Comparison of ENCODE assay signal across 19 cellular contexts in genomic region chr4:153534792-153535629, GRCh38.
A peak's percentile ranks its signal among the peaks of the same experiment; 100 is the strongest.
DNase-seq lines count a peak whose midpoint lies in the region; ATAC-seq and TF ChIP-seq lines count a peak whose summit lies in the region.
"Had no signal": no experiment of that assay in that cellular context is flagged by ENCODE, and none has a peak within 500 bp of the region (broad histone marks: within the 10 kb centered on the region; RNA-seq: fewer than 3 reads in every experiment).

No MANE protein-coding gene starts in this region.

- ATAC-seq in T-helper 17 cell = peak; percentile 12
- ATAC-seq in stimulated activated memory B cell treated with anti-CD40 and anti-IgM and Interleukin-4, amounts not matched to agents 10 μg/mL and 1 μg/mL and 100 μg/mL, for 72 hours = no peak
- no peak for ATAC-seq in gastroesophageal sphincter
- ATAC-seq: foreskin keratinocyte had no signal

- TF ChIP-seq CTCF in esophagus muscularis mucosa (IDR thresholded peaks at IDR 0.05) (no peak), gastroesophageal sphincter (IDR thresholded peaks at IDR 0.05) (no peak)

- H3K27me3 Mint-ChIP-seq in activated naive CD4-positive, alpha-beta T cell treated with anti-CD3 and anti-CD28 coated beads for 36 hours (ENCODE audit: low read depth) = no peaks in the 10 kb centered on the region
- no peaks in the 10 kb centered on the region for H3K27me3 Mint-ChIP-seq in T-helper 17 cell
- H3K27me3 Mint-ChIP-seq in stimulated activated memory B cell treated with anti-CD40 and anti-IgM and Interleukin-4, amounts not matched to agents 10 μg/mL and 1 μg/mL and 100 μg/mL, for 72 hours = no peaks in the 10 kb centered on the region

- CTCF ChIA-PET in activated naive CD4-positive, alpha-beta T cell treated with anti-CD3 and anti-CD28 coated beads for 36 hours (lab: Charles Lee) = interaction anchor here (0.8 to 2.6 kb wide), 11 partner anchors 7 to 189 kb away, joined by 3 to 19 read pairs (median 3); no protein-coding TSS in a partner anchor

- no peaks in the 10 kb centered on the region for H3K9me3 Mint-ChIP-seq in activated naive CD4-positive, alpha-beta T cell treated with anti-CD3 and anti-CD28 coated beads for 36 hours
- H3K9me3 Mint-ChIP-seq in stimulated activated memory B cell treated with anti-CD40 and anti-IgM and Interleukin-4, amounts not matched to agents 10 μg/mL and 1 μg/mL and 100 μg/mL, for 72 hours = no peaks in the 10 kb centered on the region
- H3K9me3 Mint-ChIP-seq: T-helper 1 cell treated with Interleukin-12 subunit alpha and Interleukin-12 subunit beta and Interleukin-4 antibody, amounts not matched to agents 30 μg/mL and 1 μg/mL, for 36 hours had no signal

- 85% methylated on average over 10 of the region's 10 CpGs for WGBS in esophagus muscularis mucosa
- WGBS in gastroesophageal sphincter (ENCODE audit: low coverage in 1 of 2), 2 donors = 85 to 93% methylated on average over 8 to 10 of the region's 10 CpGs

- H3K4me3 ChIP-seq in esophagus muscularis mucosa = no peak overlapping the region
- H3K4me3 ChIP-seq in gastroesophageal sphincter = no peak overlapping the region
- H3K4me3 ChIP-seq: cardiac muscle cell, ovary, skin epidermis had no signal

- no peaks in the 10 kb centered on the region for H3K36me3 ChIP-seq in esophagus muscularis mucosa
- no peaks in the 10 kb centered on the region for H3K36me3 ChIP-seq in gastroesophageal sphincter
- H3K36me3 ChIP-seq: cardiac muscle cell, ovary had no signal

- no peak for DNase-seq in activated naive CD4-positive, alpha-beta T cell treated with anti-CD3 and anti-CD28 coated beads for 36 hours
- DNase-seq in activated naive CD4-positive, alpha-beta T cell treated with anti-CD3 and anti-CD28 coated beads, Interleukin-2, amount 50 U/mL, for 16 hours = no peak
- DNase-seq in T-helper 17 cell = no peak
- DNase-seq in esophagus muscularis mucosa (ENCODE audit: extremely low spot score) = peak; percentile 75
- DNase-seq in NCI-H2029 treated with DMSO at 0.1 percent for 48 hours (lab: John Stamatoyannopoulos, UW) = no peak
- DNase-seq in AG08396 (ENCODE audit: low spot score) = no peak
- DNase-seq: activated gamma-delta T cell treated with Interleukin-2 at 50 U/mL for 16 hours; DMS79; effector CD4-positive, alpha-beta T cell; foreskin keratinocyte; mammary epithelial cell; NCI-H774; ovary had no signal

- H3K36me3 Mint-ChIP-seq in activated naive CD4-positive, alpha-beta T cell treated with anti-CD3 and anti-CD28 coated beads for 36 hours (ENCODE audit: low read depth) = peaks cover 8% of the 10 kb centered on the region
- H3K36me3 Mint-ChIP-seq in T-helper 17 cell (ENCODE audit: low read depth) = peaks cover 2% of the 10 kb centered on the region
- H3K36me3 Mint-ChIP-seq in stimulated activated memory B cell treated with anti-CD40 and anti-IgM and Interleukin-4, amounts not matched to agents 10 μg/mL and 1 μg/mL and 100 μg/mL, for 72 hours = peaks cover 29% of the 10 kb centered on the region

- H3K4me1 ChIP-seq in esophagus muscularis mucosa = peaks cover 64 to 81% (median 67%) of the 10 kb centered on the region in 4 donors
- peaks cover 0 to 84% (median 34%) of the 10 kb centered on the region in 3 donors for H3K4me1 ChIP-seq in gastroesophageal sphincter
- H3K4me1 ChIP-seq: foreskin keratinocyte had no signal

- no peak overlapping the region for H3K4me3 Mint-ChIP-seq in activated naive CD4-positive, alpha-beta T cell treated with anti-CD3 and anti-CD28 coated beads for 36 hours
- peak overlapping the region; percentile 81 for H3K4me3 Mint-ChIP-seq in T-helper 17 cell
- H3K4me3 Mint-ChIP-seq in stimulated activated memory B cell treated with anti-CD40 and anti-IgM and Interleukin-4, amounts not matched to agents 10 μg/mL and 1 μg/mL and 100 μg/mL, for 72 hours = peak overlapping the region; percentile 4
- H3K4me3 Mint-ChIP-seq: T-helper 1 cell treated with Interleukin-12 subunit alpha and Interleukin-12 subunit beta and Interleukin-4 antibody, amounts not matched to agents 30 μg/mL and 1 μg/mL, for 36 hours had no signal

- H3K27ac ChIP-seq in esophagus muscularis mucosa (replicated peaks in 1 of 4) (no peak overlapping the region), gastroesophageal sphincter (no peak overlapping the region)
- H3K27ac ChIP-seq: cardiac muscle cell, foreskin keratinocyte, ovary, RWPE1 had no signal

- TF ChIP-seq EP300 in esophagus muscularis mucosa (IDR thresholded peaks at IDR 0.05) = no peak
- TF ChIP-seq EP300 in gastroesophageal sphincter (IDR thresholded peaks at IDR 0.05) = no peak

- H3K27ac Mint-ChIP-seq in activated naive CD4-positive, alpha-beta T cell treated with anti-CD3 and anti-CD28 coated beads for 36 hours = peak overlapping the region; percentile 80
- peak overlapping the region; percentile 97 for H3K27ac Mint-ChIP-seq in T-helper 17 cell
- H3K27ac Mint-ChIP-seq in stimulated activated memory B cell treated with anti-CD40 and anti-IgM and Interleukin-4, amounts not matched to agents 10 μg/mL and 1 μg/mL and 100 μg/mL, for 72 hours = peak overlapping the region; percentile 70

- intact Hi-C loops in activated naive CD4-positive, alpha-beta T cell treated with anti-CD3 and anti-CD28 coated beads for 36 hours (cut with micrococcal nuclease) = no loop called here
- intact Hi-C loops in esophagus muscularis mucosa (cut with DNase I) = no loop called here

- H3K27me3 ChIP-seq in esophagus muscularis mucosa (no peaks in the 10 kb centered on the region), gastroesophageal sphincter (no peaks in the 10 kb centered on the region)
- H3K27me3 ChIP-seq: cardiac muscle cell, foreskin keratinocyte, ovary had no signal

- TF ChIP-seq POLR2A in esophagus muscularis mucosa (IDR thresholded peaks at IDR 0.05; ENCODE audit: low read depth) (no peak), gastroesophageal sphincter (IDR thresholded peaks at IDR 0.05) (no peak)

- H3K9me3 ChIP-seq in T-helper 17 cell (ENCODE audit: control insufficient read depth, low read length, poor library complexity, severe bottlenecking) = no peaks in the 10 kb centered on the region
- H3K9me3 ChIP-seq in esophagus muscularis mucosa = no peaks in the 10 kb centered on the region
- H3K9me3 ChIP-seq in gastroesophageal sphincter = no peaks in the 10 kb centered on the region
- H3K9me3 ChIP-seq: ovary had no signal

- peaks cover 85% of the 10 kb centered on the region for H3K4me1 Mint-ChIP-seq in activated naive CD4-positive, alpha-beta T cell treated with anti-CD3 and anti-CD28 coated beads for 36 hours (ENCODE audit: low read depth)
- H3K4me1 Mint-ChIP-seq in T-helper 17 cell = peaks cover 52% of the 10 kb centered on the region
- peaks cover 75% of the 10 kb centered on the region for H3K4me1 Mint-ChIP-seq in stimulated activated memory B cell treated with anti-CD40 and anti-IgM and Interleukin-4, amounts not matched to agents 10 μg/mL and 1 μg/mL and 100 μg/mL, for 72 hours
